ENCODE assay signal across 8 cellular contexts in genomic region chr13:31200636-31200970, GRCh38. TPM values are rescaled to one million over a fixed set of nuclear protein-coding genes. Genes with fewer than 3 reads are reported as not detected.
DNase-seq lines count a peak whose midpoint lies in the region; ATAC-seq and TF ChIP-seq lines count a peak whose summit lies in the region.

No MANE protein-coding gene starts in this region.

- H3K4me3 ChIP-seq in GM08714 (ENCODE audit: low read length), result peak overlapping the region; percentile 94
- peak overlapping the region; percentile 64 for H3K4me3 ChIP-seq in H7 (ENCODE audit: insufficient read depth, low read depth, low read length)
- H3K4me3 ChIP-seq in tibial artery, result peak overlapping the region; percentile 68 to 82

- H3K27ac ChIP-seq in tibial artery, result peak overlapping the region; percentile 89 to 96

- no peaks in the 10 kb centered on the region for H3K36me3 Mint-ChIP-seq in nephron (ENCODE audit: low read depth)

- H3K4me3 Mint-ChIP-seq in nephron, result peak overlapping the region; percentile 86 to 91 (median 88)

- H3K27me3 ChIP-seq in H7 (ENCODE audit: control insufficient read depth, insufficient read depth, low read length) (peaks cover 6% of the 10 kb centered on the region), tibial artery (no peaks in the 10 kb centered on the region)

- peaks cover 0 to 39% (median 16%) of the 10 kb centered on the region in 4 donors for H3K4me1 ChIP-seq in tibial artery

- H3K36me3 ChIP-seq in H7 (replicated peaks; ENCODE audit: control insufficient read depth, insufficient read depth, low read length) (no peaks in the 10 kb centered on the region), tibial artery (no peaks in the 10 kb centered on the region)

- ATAC-seq in esophagus mucosa, result peak; percentile 32

- peak overlapping the region; percentile 78 to 95 (median 79) for H3K27ac Mint-ChIP-seq in nephron

- H3K27me3 Mint-ChIP-seq in nephron (ENCODE audit: low read depth), result peaks cover 4% of the 10 kb centered on the region

- peaks cover 44% of the 10 kb centered on the region for H3K4me1 Mint-ChIP-seq in nephron

- no peaks in the 10 kb centered on the region for H3K9me3 ChIP-seq in tibial artery

- intact Hi-C loops in tibial artery (cut with DNase I; ENCODE audit: low total_unique reads), result loop anchor here (2.0 to 10.0 kb wide), 2 partner anchors 38 to 544 kb away; no protein-coding TSS in a partner anchor

- no peak for TF ChIP-seq CTCF in nephron (IDR thresholded peaks at IDR 0.05; ENCODE audit: unreplicated experiment in 3 of 3)
- TF ChIP-seq CTCF in tibial artery (IDR thresholded peaks at IDR 0.05), result no peak

- no peaks in the 10 kb centered on the region for H3K9me3 Mint-ChIP-seq in nephron

- no peak for DNase-seq in H7
- DNase-seq in LHCN-M2 (ENCODE audit: low read depth), result peak; percentile 26
- peak; percentile 52 to 63 for DNase-seq in activated CD4-positive, alpha-beta T cell treated with anti-CD3 and anti-CD28 coated beads, Interleukin-2, amount 50 U/mL, for 48 hours
- DNase-seq in tibial artery, result peak; percentile 33 to 74
- no peak for DNase-seq in NCI-H1092 treated with DMSO at 0.1 percent for 48 hours (lab: John Stamatoyannopoulos, UW)

RNA-seq across cellular contexts. Expression of gene B3GLCT, which starts 0.8 kb away (rescaled TPM):
- total RNA-seq in H7 (2014; rRNA removed; shearing (Covaris generic)), result 3.8 and 4.4 TPM in 2 replicates
- total RNA-seq in LHCN-M2 (2014; rRNA removed), result 9.1 and 10.5 TPM in 2 replicates
- polyA plus RNA-seq in LHCN-M2 (2012), result 3.3 TPM
- total RNA-seq in esophagus mucosa, result 3.6 TPM

RNA-seq across cellular contexts. Expression of gene HSPH1, which starts 38.9 kb away (rescaled TPM):
- total RNA-seq in H7 (2014; rRNA removed; shearing (Covaris generic)), result 37.3 and 47.2 TPM in 2 replicates
- total RNA-seq in LHCN-M2 (2014; rRNA removed), result 54.4 and 70.6 TPM in 2 replicates
- polyA plus RNA-seq in LHCN-M2 (2012), result 31.7 TPM
- 61.5 TPM for total RNA-seq in esophagus mucosa

Comparison
In these comparisons a context has a peak if more than half of its experiments do, and no peak if none do; other contexts are left out.
1. DNase-seq: peak in LHCN-M2 (single experiment), activated CD4-positive, alpha-beta T cell treated with anti-CD3 and anti-CD28 coated beads, Interleukin-2, amount 50 U/mL, for 48 hours (2 of 2) and tibial artery (2 of 2); none in H7 (single experiment) and NCI-H1092 treated with DMSO at 0.1 percent for 48 hours (single experiment).
2. Peak in every context shown above with its lines, with median percentiles within 50 percentile points of each other: H3K4me3 ChIP-seq.